ENCODE assay signal across 12 cellular contexts in the genomic region with DNA sequence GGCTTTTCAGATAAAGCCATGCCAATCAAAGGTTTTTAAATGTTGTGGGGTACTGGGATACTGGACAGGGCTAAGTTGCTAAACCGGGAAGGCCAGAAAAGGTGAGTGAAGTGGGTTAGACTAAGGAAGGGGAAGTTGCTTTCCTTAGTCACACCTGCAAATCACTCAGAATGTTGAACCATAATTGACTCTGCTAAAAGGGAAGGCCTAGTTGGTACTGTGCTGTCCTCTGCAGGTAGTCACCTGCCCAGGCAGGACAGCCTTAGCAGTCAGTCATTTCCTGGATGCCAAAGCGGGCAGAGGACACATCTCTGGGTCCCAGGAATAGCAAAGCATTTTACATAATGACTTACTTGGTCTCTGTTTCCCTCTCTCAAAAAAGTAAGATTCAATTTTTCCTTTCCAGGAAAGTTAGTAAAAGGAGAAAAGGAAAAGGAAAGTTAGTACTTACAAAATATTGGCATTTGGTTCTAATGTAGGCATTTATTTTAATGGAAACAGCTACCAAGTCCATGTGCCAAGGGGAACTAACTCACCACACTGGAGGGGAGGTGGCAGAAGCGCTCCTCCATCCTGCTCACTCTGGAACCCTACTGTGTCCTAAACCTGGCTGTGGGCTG.
DNase-seq lines count a peak whose midpoint lies in the region; ATAC-seq and TF ChIP-seq lines count a peak whose summit lies in the region.
"Had no signal": no experiment of that assay in that cellular context is flagged by ENCODE, and none has a peak within 500 bp of the region (broad histone marks: within the 10 kb centered on the region; RNA-seq: fewer than 3 reads in every experiment).

No MANE protein-coding gene starts in this region.

- no peak overlapping the region for H3K4me2 ChIP-seq in OCI-LY7 (ENCODE audit: low read length)

- CTCF ChIA-PET in OCI-LY7 (lab: Charles Lee; ENCODE audit: unreplicated experiment) = no interaction called here

- no peaks in the 10 kb centered on the region for H3K9me3 ChIP-seq in OCI-LY7 (ENCODE audit: low read length)
- H3K9me3 ChIP-seq: ovary had no signal

- ATAC-seq in GM21619 (IDR thresholded peaks at IDR 0.05; ENCODE audit: unreplicated experiment) = peak; percentile 75
- peak; percentile 96 for ATAC-seq in left colon
- no peak for ATAC-seq in GM21367 (IDR thresholded peaks at IDR 0.05; ENCODE audit: unreplicated experiment)
- ATAC-seq in GM19351 (IDR thresholded peaks at IDR 0.05; ENCODE audit: unreplicated experiment) = no peak

- no peak overlapping the region for H3K27ac ChIP-seq in OCI-LY7 (ENCODE audit: low read depth, low read length, poor library complexity, severe bottlenecking)
- H3K27ac ChIP-seq: ovary had no signal

- H2AFZ ChIP-seq in OCI-LY7 (ENCODE audit: low read length) = no peak overlapping the region

- no peaks in the 10 kb centered on the region for H3K79me2 ChIP-seq in OCI-LY7 (ENCODE audit: insufficient read depth, low read depth, low read length)

- TF ChIP-seq CTCF in OCI-LY7 (conservative IDR thresholded peaks at IDR 0.05; ENCODE audit: low read length) = peak; percentile 37

- no peaks in the 10 kb centered on the region for H3K36me3 ChIP-seq in OCI-LY7 (ENCODE audit: insufficient read depth, low read length)
- H3K36me3 ChIP-seq: ovary had no signal

- H4K20me1 ChIP-seq in OCI-LY7 (ENCODE audit: insufficient read depth, low read length) = no peaks in the 10 kb centered on the region

- no peaks in the 10 kb centered on the region for H3K4me1 ChIP-seq in OCI-LY7 (ENCODE audit: insufficient read depth, low read length, poor library complexity, severe bottlenecking)

- BruUV-seq in OCI-LY7 (replicated peaks; lab: Mats Ljungman, UMichigan) = no TSS peak

- POLR2A ChIA-PET in OCI-LY7 (lab: Charles Lee) = interaction anchor here (0.6 kb wide), 3 partner anchors 107 to 910 kb away, joined by 3 read pairs; no protein-coding TSS in a partner anchor

- no peaks in the 10 kb centered on the region for H3K9me2 ChIP-seq in OCI-LY7 (ENCODE audit: insufficient read depth, low read length)

- peak; percentile 64 for DNase-seq in COLO668 (lab: John Stamatoyannopoulos, UW; ENCODE audit: unreplicated experiment)
- peak; percentile 32 for DNase-seq in OCI-LY7 (ENCODE audit: low spot score)
- peak; percentile 29 to 56 for DNase-seq in left colon
- DNase-seq in NK-92 treated with Interleukin-12 subunit alpha and Interleukin-12 subunit beta, amount 100 ng/mL, for 24 hours (lab: John Stamatoyannopoulos, UW) = no peak
- DNase-seq in T-helper 1 cell = no peak
- DNase-seq: activated effector memory CD4-positive, alpha-beta T cell treated with Interleukin-2 at 50 U/mL for 16 hours; CD4-positive, alpha-beta T cell; immature natural killer cell; ovary had no signal

- intact Hi-C loops in OCI-LY7 (cut with micrococcal nuclease; ENCODE audit: unreplicated experiment) (no loop called here), left colon (cut with DNase I, micrococcal nuclease) (no loop called here)

- no peak overlapping the region for H3K4me3 ChIP-seq in OCI-LY7 (ENCODE audit: low read depth, low read length, poor library complexity, severe bottlenecking)
- H3K4me3 ChIP-seq: ovary had no signal

Comparison
In these comparisons a context has a peak if more than half of its experiments do, and no peak if none do; other contexts are left out.
1. DNase-seq: peak in COLO668 (single experiment), OCI-LY7 (single experiment) and left colon (2 of 2); none in NK-92 treated with Interleukin-12 subunit alpha and Interleukin-12 subunit beta, amount 100 ng/mL, for 24 hours (single experiment) and T-helper 1 cell (0 of 5).
2. ATAC-seq: peak in GM21619 (single experiment) and left colon (single experiment); none in GM21367 (single experiment) and GM19351 (single experiment).